In the genomic region with DNA sequence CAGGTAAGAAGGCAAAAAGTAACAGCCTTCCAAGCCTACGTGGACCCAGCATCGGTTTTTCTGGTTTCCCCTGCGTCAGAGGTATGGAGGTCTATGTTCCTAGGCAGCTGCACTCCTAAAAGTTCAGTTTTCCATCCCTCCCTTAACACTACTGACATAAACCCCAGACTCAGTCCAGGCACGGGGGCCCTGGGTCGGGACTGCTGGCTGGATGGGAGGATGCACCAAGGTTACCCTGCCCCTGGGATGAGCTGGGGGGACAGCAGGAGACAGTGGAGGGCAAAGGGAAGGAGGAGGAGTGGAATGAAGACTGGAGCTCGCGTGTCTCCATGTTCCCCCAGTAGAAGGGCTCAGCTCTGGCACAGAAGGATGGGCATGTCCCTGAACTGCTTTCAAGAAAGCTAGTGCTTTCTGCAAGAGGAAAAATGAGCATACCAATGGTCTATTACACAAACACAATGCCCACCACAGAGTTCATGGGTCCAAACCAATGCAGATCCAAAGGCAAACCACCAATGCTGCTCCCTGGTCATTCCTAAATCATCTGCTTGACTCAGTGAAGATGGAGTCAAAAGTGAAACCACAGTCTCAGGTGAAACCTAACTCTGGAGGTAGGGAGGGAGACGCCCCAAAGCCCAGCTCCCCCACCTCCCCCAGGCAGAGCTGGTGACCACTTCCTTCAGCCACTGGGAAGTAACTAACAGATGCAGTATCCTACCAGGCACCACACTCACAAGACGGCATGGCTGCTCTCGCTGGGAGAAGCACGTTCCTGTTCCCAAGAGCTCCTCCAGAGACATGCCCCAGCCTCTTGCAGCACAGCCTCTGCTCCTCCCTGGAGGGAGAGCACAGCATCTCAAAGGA, we compare ENCODE assay signal across 8 cellular contexts. TPM values are rescaled to one million over a fixed set of nuclear protein-coding genes. Genes with fewer than 3 reads are reported as not detected.
A peak's percentile ranks its signal among the peaks of the same experiment; 100 is the strongest.
DNase-seq lines count a peak whose midpoint lies in the region; ATAC-seq and TF ChIP-seq lines count a peak whose summit lies in the region.

No MANE protein-coding gene starts in this region.

- H3K4me3 Mint-ChIP-seq in CD4-positive, CD25-positive, alpha-beta regulatory T cell: peak overlapping the region in 1 of 4 donors; percentile 68

- peaks cover 0 to 2% (median 0%) of the 10 kb centered on the region in 7 donors for H3K9me3 Mint-ChIP-seq in CD4-positive, CD25-positive, alpha-beta regulatory T cell

- peak in 1 of 3 donors; percentile 65 for DNase-seq in CD4-positive, CD25-positive, alpha-beta regulatory T cell
- no peak for DNase-seq in colonic mucosa
- DNase-seq in osteoblast (ENCODE audit: insufficient read length, low spot score, missing footprints): peak; percentile 73
- DNase-seq in OCI-M1 (lab: John Stamatoyannopoulos, UW): no peak
- no peak for DNase-seq in SJCRH30
- no peak for DNase-seq in activated gamma-delta T cell (lab: John Stamatoyannopoulos, UW)
- no peak for DNase-seq in NCI-H2107 (lab: John Stamatoyannopoulos, UW)

- H3K9me2 ChIP-seq in OCI-LY1 (ENCODE audit: low read depth, low read length): no peaks in the 10 kb centered on the region

- H3K27me3 ChIP-seq in CD4-positive, CD25-positive, alpha-beta regulatory T cell (ENCODE audit: control insufficient read depth, insufficient read depth, low read length): no peaks in the 10 kb centered on the region
- no peaks in the 10 kb centered on the region for H3K27me3 ChIP-seq in OCI-LY1 (ENCODE audit: insufficient read depth, low read length)
- no peaks in the 10 kb centered on the region for H3K27me3 ChIP-seq in colonic mucosa
- no peaks in the 10 kb centered on the region for H3K27me3 ChIP-seq in osteoblast (ENCODE audit: insufficient read depth, low read length)
- H3K27me3 ChIP-seq in SJCRH30: no peaks in the 10 kb centered on the region

- peaks cover 92% of the 10 kb centered on the region for H3K36me3 ChIP-seq in CD4-positive, CD25-positive, alpha-beta regulatory T cell (ENCODE audit: control insufficient read depth, insufficient read depth, low read length)
- H3K36me3 ChIP-seq in OCI-LY1 (ENCODE audit: insufficient read depth, low read length) (peaks cover 93% of the 10 kb centered on the region), colonic mucosa (no peaks in the 10 kb centered on the region), osteoblast (ENCODE audit: insufficient read depth, low read length) (peaks cover 21% of the 10 kb centered on the region), SJCRH30 (no peaks in the 10 kb centered on the region)

- no peak for TF ChIP-seq CTCF in OCI-LY1 (IDR thresholded peaks at IDR 0.05; ENCODE audit: low read length)
- no peak for TF ChIP-seq CTCF in colonic mucosa (IDR thresholded peaks at IDR 0.05)
- TF ChIP-seq CTCF in osteoblast (IDR thresholded peaks at IDR 0.05; ENCODE audit: extremely low read depth, low read depth, low read length): no peak

- peaks cover 11% of the 10 kb centered on the region for H3K4me1 ChIP-seq in CD4-positive, CD25-positive, alpha-beta regulatory T cell (ENCODE audit: control insufficient read depth, insufficient read depth, low read length, poor library complexity, severe bottlenecking)
- peaks cover 3% of the 10 kb centered on the region for H3K4me1 ChIP-seq in OCI-LY1 (ENCODE audit: insufficient read depth, low read length, severe bottlenecking)
- H3K4me1 ChIP-seq in colonic mucosa: peaks cover 27% of the 10 kb centered on the region
- H3K4me1 ChIP-seq in osteoblast (ENCODE audit: insufficient read depth, low read length): peaks cover 30% of the 10 kb centered on the region
- no peaks in the 10 kb centered on the region for H3K4me1 ChIP-seq in SJCRH30

- H3F3A ChIP-seq in OCI-LY1 (ENCODE audit: insufficient read depth, low read length): no peaks in the 10 kb centered on the region; the same call in 1 of the 2 replicates

- H3K79me2 ChIP-seq in OCI-LY1 (ENCODE audit: insufficient read depth, low read length): peaks cover 5% of the 10 kb centered on the region; the same call in 1 of the 2 replicates
- H3K79me2 ChIP-seq in osteoblast (ENCODE audit: insufficient read depth, low read length): peaks cover 3% of the 10 kb centered on the region

- no peak overlapping the region for H3K4me3 ChIP-seq in CD4-positive, CD25-positive, alpha-beta regulatory T cell (ENCODE audit: low read depth, low read length)
- H3K4me3 ChIP-seq in OCI-LY1 (ENCODE audit: low read depth, low read length, poor library complexity, severe bottlenecking) (no peak overlapping the region), colonic mucosa (no peak overlapping the region), osteoblast (ENCODE audit: insufficient read depth, low read length) (no peak overlapping the region), SJCRH30 (no peak overlapping the region)

- peak overlapping the region; percentile 72 to 86 (median 85) for H3K27ac Mint-ChIP-seq in CD4-positive, CD25-positive, alpha-beta regulatory T cell

- no peak overlapping the region for H2AFZ ChIP-seq in OCI-LY1 (ENCODE audit: low read length)
- no peak overlapping the region for H2AFZ ChIP-seq in osteoblast (ENCODE audit: low read length)

- no peaks in the 10 kb centered on the region for H3K9me3 ChIP-seq in CD4-positive, CD25-positive, alpha-beta regulatory T cell (ENCODE audit: control insufficient read depth in 2 of 2, low read length in 2 of 2)
- H3K9me3 ChIP-seq in OCI-LY1 (ENCODE audit: low read length) (no peaks in the 10 kb centered on the region), colonic mucosa (no peaks in the 10 kb centered on the region), osteoblast (ENCODE audit: low read depth, low read length) (no peaks in the 10 kb centered on the region), SJCRH30 (replicated peaks) (no peaks in the 10 kb centered on the region)

- H3K27ac ChIP-seq in CD4-positive, CD25-positive, alpha-beta regulatory T cell (ENCODE audit: insufficient read depth, low read length, poor library complexity, severe bottlenecking): peak overlapping the region; percentile 48
- H3K27ac ChIP-seq in OCI-LY1 (ENCODE audit: low read depth, low read length, poor library complexity, severe bottlenecking) (peak overlapping the region; percentile 30), colonic mucosa (peak overlapping the region; percentile 80), osteoblast (ENCODE audit: low read depth, low read length) (peak overlapping the region; percentile 95), SJCRH30 (no peak overlapping the region)

- peaks cover 0 to 52% (median 34%) of the 10 kb centered on the region in 4 donors for H3K4me1 Mint-ChIP-seq in CD4-positive, CD25-positive, alpha-beta regulatory T cell

- H3K27me3 Mint-ChIP-seq in CD4-positive, CD25-positive, alpha-beta regulatory T cell: no peaks in the 10 kb centered on the region

- H3K36me3 Mint-ChIP-seq in CD4-positive, CD25-positive, alpha-beta regulatory T cell: peaks cover 21% of the 10 kb centered on the region

- intact Hi-C loops in colonic mucosa (cut with DNase I): no loop called here

- no peak for ATAC-seq in CD4-positive, CD25-positive, alpha-beta regulatory T cell (ENCODE audit: low read depth in 2 of 2)

- H4K20me1 ChIP-seq in OCI-LY1 (ENCODE audit: insufficient read depth, low read length) (no peaks in the 10 kb centered on the region), osteoblast (ENCODE audit: insufficient read depth, low read length) (no peaks in the 10 kb centered on the region)

- no peak overlapping the region for H3K9ac ChIP-seq in OCI-LY1 (ENCODE audit: low read length)
- H3K9ac ChIP-seq in colonic mucosa (ENCODE audit: low read depth in 2 of 2, low read length in 2 of 2): peak overlapping the region in 1 of 2 donors; percentile 84

- no peak overlapping the region for H3K4me2 ChIP-seq in OCI-LY1 (ENCODE audit: low read length)
- peak overlapping the region; percentile 48 for H3K4me2 ChIP-seq in osteoblast (ENCODE audit: insufficient read depth, low read length)

RNA-seq across cellular contexts. Expression of a gene that starts 54.9 kb away (rescaled TPM):
- 123 TPM for total RNA-seq in CD4-positive, CD25-positive, alpha-beta regulatory T cell
- 100 to 1,000 TPM; 117 to 159 (median 149) TPM for polyA plus RNA-seq in CD4-positive, CD25-positive, alpha-beta regulatory T cell
- total RNA-seq in colonic mucosa (100 to 1,000 TPM; 148 to 282 TPM), osteoblast (92.6 and 98.7 TPM in 2 replicates)
- 84.6 and 95.1 TPM in 2 replicates for total RNA-seq in SJCRH30 (2014; rRNA removed; shearing (Covaris generic))
